In the genomic region with DNA sequence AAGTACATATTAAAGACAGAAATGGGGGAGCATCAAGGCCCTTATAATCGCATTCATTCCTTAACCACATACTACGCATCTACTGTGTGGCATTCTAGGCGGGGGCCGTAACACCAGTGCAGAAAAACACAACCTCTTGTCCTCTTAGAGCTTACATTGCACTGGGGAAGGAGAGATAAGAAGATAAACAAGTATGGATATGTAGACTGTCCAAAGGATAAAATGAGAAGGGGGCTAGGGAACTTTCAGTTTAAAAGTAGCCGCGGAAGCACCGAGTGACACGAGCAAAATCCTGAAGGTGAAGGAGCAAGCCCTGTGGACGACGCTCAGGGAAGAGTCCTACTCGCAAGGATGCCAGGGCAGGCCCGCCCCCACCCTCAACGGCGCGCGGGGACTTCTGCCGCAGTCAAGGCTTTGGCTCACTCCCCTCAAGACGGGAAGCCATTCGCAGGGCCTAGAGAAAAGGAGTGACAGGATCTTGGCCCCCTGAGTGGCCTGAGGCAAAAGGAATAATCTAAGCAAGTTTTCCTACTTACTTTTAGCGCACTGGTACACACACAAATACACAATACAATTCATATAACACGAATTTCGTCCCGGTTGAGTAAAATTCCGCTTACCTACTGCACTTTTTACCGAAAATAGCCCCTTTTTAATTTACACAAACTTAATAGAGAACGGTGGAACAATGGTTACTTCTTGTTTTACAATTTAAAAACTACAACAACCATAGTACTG, we compare ENCODE assay signal across 8 cellular contexts. TPM values are rescaled to one million over a fixed set of nuclear protein-coding genes. Genes with fewer than 3 reads are reported as not detected.
DNase-seq lines count a peak whose midpoint lies in the region; ATAC-seq and TF ChIP-seq lines count a peak whose summit lies in the region.

No MANE protein-coding gene starts in this region.

- H3F3A ChIP-seq in neural cell (ENCODE audit: insufficient read depth, low read length, poor library complexity, severe bottlenecking): no peaks in the 10 kb centered on the region

- peak; percentile 67 to 77 for DNase-seq in HAP-1 (ENCODE audit: low spot score in 2 of 2)
- peak; percentile 38 for DNase-seq in activated T-helper 9 cell treated with anti-CD3 and anti-CD28 coated beads, Interleukin-2, amount 50 U/mL, for 16 hours (ENCODE audit: low read depth)
- DNase-seq in fibroblast of the aortic adventitia (ENCODE audit: low read depth): peak; percentile 41
- no peak for DNase-seq in thoracic aorta (ENCODE audit: low spot score)

- in situ Hi-C loops in HAP-1 (cut with MboI; ENCODE audit: low sequenced_read_pairs): loop anchor here (5.0 kb wide), 1 partner anchor 138 kb away; no protein-coding TSS in a partner anchor

- peak overlapping the region; percentile 76 to 98 (median 94) for H3K4me3 ChIP-seq in BLaER1 treated with 17β-estradiol and CSF1 and Interleukin-3, amounts not matched to agents 10 nM and 100 nM
- H3K4me3 ChIP-seq in HAP-1 (peak overlapping the region; percentile 79), OCI-LY3 (ENCODE audit: low read length) (peak overlapping the region; percentile 98), fibroblast of the aortic adventitia (ENCODE audit: low read depth, low read length) (peak overlapping the region; percentile 88), neural cell (ENCODE audit: low read length) (peak overlapping the region; percentile 85), thoracic aorta (peak overlapping the region; percentile 95)

- ATAC-seq in thoracic aorta (ENCODE audit: insufficient number of reproducible peaks, low FRiP score, low read depth) (no peak), HG02763 (IDR thresholded peaks at IDR 0.05; ENCODE audit: unreplicated experiment) (no peak)

- no peaks in the 10 kb centered on the region for H3K9me3 ChIP-seq in BLaER1 treated with 17β-estradiol and CSF1 and Interleukin-3, amounts not matched to agents 10 nM and 100 nM (replicated peaks in 1 of 11)
- H3K9me3 ChIP-seq in HAP-1 (no peaks in the 10 kb centered on the region), OCI-LY3 (ENCODE audit: insufficient read depth, low read length) (no peaks in the 10 kb centered on the region), neural cell (ENCODE audit: low read length) (no peaks in the 10 kb centered on the region), thoracic aorta (no peaks in the 10 kb centered on the region)

- H2AFZ ChIP-seq in OCI-LY3 (ENCODE audit: low read depth, low read length) (no peak overlapping the region), neural cell (ENCODE audit: low read depth, low read length) (peak overlapping the region; percentile 84)

- H3K27me3 ChIP-seq in BLaER1 treated with 17β-estradiol and CSF1 and Interleukin-3, amounts not matched to agents 10 nM and 100 nM: no peaks in the 10 kb centered on the region
- no peaks in the 10 kb centered on the region for H3K27me3 ChIP-seq in HAP-1 (ENCODE audit: low read depth)
- no peaks in the 10 kb centered on the region for H3K27me3 ChIP-seq in OCI-LY3 (ENCODE audit: low read depth, low read length)
- H3K27me3 ChIP-seq in neural cell (ENCODE audit: insufficient read depth, low read depth, low read length): no peaks in the 10 kb centered on the region
- H3K27me3 ChIP-seq in thoracic aorta (replicated peaks; ENCODE audit: insufficient read depth): no peaks in the 10 kb centered on the region

- H3K9ac ChIP-seq in BLaER1 treated with 17β-estradiol and CSF1 and Interleukin-3, amounts not matched to agents 10 nM and 100 nM: peak overlapping the region; percentile 93 to 100 (median 99)
- H3K9ac ChIP-seq in OCI-LY3 (ENCODE audit: low read length): peak overlapping the region; percentile 98
- H3K9ac ChIP-seq in neural cell (ENCODE audit: low read length): peak overlapping the region; percentile 97

- H3K27ac ChIP-seq in BLaER1 treated with 17β-estradiol and CSF1 and Interleukin-3, amounts not matched to agents 10 nM and 100 nM: peak overlapping the region; percentile 85 to 99 (median 97)
- H3K27ac ChIP-seq in OCI-LY3 (ENCODE audit: low read length) (peak overlapping the region; percentile 83), neural cell (ENCODE audit: low read length) (peak overlapping the region; percentile 96), thoracic aorta (peak overlapping the region; percentile 97)

- H3K4me2 ChIP-seq in BLaER1 treated with 17β-estradiol and CSF1 and Interleukin-3, amounts not matched to agents 10 nM and 100 nM: peak overlapping the region; percentile 80 to 100 (median 91)
- peak overlapping the region; percentile 84 for H3K4me2 ChIP-seq in OCI-LY3 (ENCODE audit: low read length)
- H3K4me2 ChIP-seq in neural cell (ENCODE audit: low read length): peak overlapping the region; percentile 96

- H3K4me1 ChIP-seq in BLaER1 treated with 17β-estradiol and CSF1 and Interleukin-3, amounts not matched to agents 10 nM and 100 nM: peaks cover 15 to 56% (median 41%) of the 10 kb centered on the region in 10 experiments; a peak in 19 of 20 replicates
- H3K4me1 ChIP-seq in HAP-1 (peaks cover 30% of the 10 kb centered on the region), OCI-LY3 (ENCODE audit: low read length) (peaks cover 47% of the 10 kb centered on the region), thoracic aorta (ENCODE audit: control insufficient read depth in 1 of 2, low read depth in 2 of 2) (peaks cover 22 to 36% of the 10 kb centered on the region in 2 donors)

- H3K79me2 ChIP-seq in OCI-LY3 (ENCODE audit: low read length) (peaks cover 91% of the 10 kb centered on the region), neural cell (replicated peaks; ENCODE audit: insufficient read depth, low read length) (peaks cover 88% of the 10 kb centered on the region)

- H4K20me1 ChIP-seq in BLaER1 treated with 17β-estradiol and CSF1 and Interleukin-3, amounts not matched to agents 10 nM and 100 nM: peaks cover 35 to 83% (median 78%) of the 10 kb centered on the region in 11 experiments
- H4K20me1 ChIP-seq in OCI-LY3 (ENCODE audit: insufficient read depth, low read length): peaks cover 49% of the 10 kb centered on the region
- H4K20me1 ChIP-seq in neural cell (ENCODE audit: insufficient read depth): peaks cover 10% of the 10 kb centered on the region

- TF ChIP-seq RAD21 in neural cell (conservative IDR thresholded peaks at IDR 0.05): no peak

- peaks cover 0 to 11% (median 4%) of the 10 kb centered on the region in 11 experiments; a peak in 6 of 22 replicates for H3K36me3 ChIP-seq in BLaER1 treated with 17β-estradiol and CSF1 and Interleukin-3, amounts not matched to agents 10 nM and 100 nM
- H3K36me3 ChIP-seq in HAP-1 (replicated peaks) (no peaks in the 10 kb centered on the region), OCI-LY3 (replicated peaks; ENCODE audit: low read depth, low read length) (no peaks in the 10 kb centered on the region), neural cell (ENCODE audit: insufficient read depth, low read length) (no peaks in the 10 kb centered on the region), thoracic aorta (no peaks in the 10 kb centered on the region)

- no peak for TF ChIP-seq EP300 in neural cell (conservative IDR thresholded peaks at IDR 0.05; ENCODE audit: poor library complexity, severe bottlenecking)

- TF ChIP-seq CTCF in OCI-LY3 (IDR thresholded peaks at IDR 0.05; ENCODE audit: low read depth, low read length): no peak
- no peak for TF ChIP-seq CTCF in fibroblast of the aortic adventitia (IDR thresholded peaks at IDR 0.05; ENCODE audit: insufficient read depth, low read length)
- no peak for TF ChIP-seq CTCF in neural cell (IDR thresholded peaks at IDR 0.05; ENCODE audit: poor library complexity, severe bottlenecking)
- no peak for TF ChIP-seq CTCF in thoracic aorta (IDR thresholded peaks at IDR 0.05)

- H3K9me2 ChIP-seq in neural cell (ENCODE audit: insufficient read depth, low read length): no peaks in the 10 kb centered on the region

TF ChIP-seq in neural cell, 6 proteins besides CTCF, POLR2A, EP300 and RAD21:
- TF ChIP-seq POLR2AphosphoS5 (IDR thresholded peaks at IDR 0.05) (no peak), SMC3 (conservative IDR thresholded peaks at IDR 0.05; ENCODE audit: poor library complexity) (no peak), EZH2 (IDR thresholded peaks at IDR 0.05; ENCODE audit: borderline replicate concordance, insufficient read depth, low read length, poor library complexity, severe bottlenecking) (no peak), TAF1 (IDR thresholded peaks at IDR 0.05; ENCODE audit: low read depth) (no peak), MXI1 (conservative IDR thresholded peaks at IDR 0.05; ENCODE audit: poor library complexity, severe bottlenecking) (no peak)
- TF ChIP-seq, protein P1, sequence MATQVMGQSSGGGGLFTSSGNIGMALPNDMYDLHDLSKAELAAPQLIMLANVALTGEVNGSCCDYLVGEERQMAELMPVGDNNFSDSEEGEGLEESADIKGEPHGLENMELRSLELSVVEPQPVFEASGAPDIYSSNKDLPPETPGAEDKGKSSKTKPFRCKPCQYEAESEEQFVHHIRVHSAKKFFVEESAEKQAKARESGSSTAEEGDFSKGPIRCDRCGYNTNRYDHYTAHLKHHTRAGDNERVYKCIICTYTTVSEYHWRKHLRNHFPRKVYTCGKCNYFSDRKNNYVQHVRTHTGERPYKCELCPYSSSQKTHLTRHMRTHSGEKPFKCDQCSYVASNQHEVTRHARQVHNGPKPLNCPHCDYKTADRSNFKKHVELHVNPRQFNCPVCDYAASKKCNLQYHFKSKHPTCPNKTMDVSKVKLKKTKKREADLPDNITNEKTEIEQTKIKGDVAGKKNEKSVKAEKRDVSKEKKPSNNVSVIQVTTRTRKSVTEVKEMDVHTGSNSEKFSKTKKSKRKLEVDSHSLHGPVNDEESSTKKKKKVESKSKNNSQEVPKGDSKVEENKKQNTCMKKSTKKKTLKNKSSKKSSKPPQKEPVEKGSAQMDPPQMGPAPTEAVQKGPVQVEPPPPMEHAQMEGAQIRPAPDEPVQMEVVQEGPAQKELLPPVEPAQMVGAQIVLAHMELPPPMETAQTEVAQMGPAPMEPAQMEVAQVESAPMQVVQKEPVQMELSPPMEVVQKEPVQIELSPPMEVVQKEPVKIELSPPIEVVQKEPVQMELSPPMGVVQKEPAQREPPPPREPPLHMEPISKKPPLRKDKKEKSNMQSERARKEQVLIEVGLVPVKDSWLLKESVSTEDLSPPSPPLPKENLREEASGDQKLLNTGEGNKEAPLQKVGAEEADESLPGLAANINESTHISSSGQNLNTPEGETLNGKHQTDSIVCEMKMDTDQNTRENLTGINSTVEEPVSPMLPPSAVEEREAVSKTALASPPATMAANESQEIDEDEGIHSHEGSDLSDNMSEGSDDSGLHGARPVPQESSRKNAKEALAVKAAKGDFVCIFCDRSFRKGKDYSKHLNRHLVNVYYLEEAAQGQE (IDR thresholded peaks at IDR 0.05; ENCODE audit: borderline replicate concordance): no peak

RNA-seq across cellular contexts. Expression of gene NIPBL, which starts 1.3 kb away (rescaled TPM):
- total RNA-seq in fibroblast of the aortic adventitia (ENCODE audit: low replicate concordance): 38.2 and 41.8 TPM in 2 replicates
- polyA plus RNA-seq in neural cell: 23.4 and 27.5 TPM in 2 replicates
- polyA minus RNA-seq in neural cell: 103 and 129 TPM in 2 replicates
- total RNA-seq in thoracic aorta: 10 to 100 TPM; 38.6 to 50.8 TPM
